In the genomic region with DNA sequence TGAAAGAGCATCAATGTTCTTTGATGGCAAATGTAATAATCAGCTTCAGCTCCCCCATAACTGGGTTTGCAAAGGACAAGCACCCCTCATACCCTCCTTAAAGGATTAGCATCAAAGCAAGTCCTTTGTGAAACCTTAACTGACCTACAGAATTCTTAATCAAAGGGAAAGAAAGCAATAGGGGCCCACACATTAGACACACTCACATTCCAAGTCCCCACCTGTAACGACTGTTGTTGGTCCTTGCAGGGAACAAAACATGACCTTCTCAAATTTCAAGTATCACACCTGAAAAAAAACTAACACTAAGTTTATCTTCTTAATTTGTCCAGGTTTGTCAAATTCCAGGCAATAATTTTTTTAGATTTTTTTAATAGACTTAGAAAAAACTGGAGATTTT, we compare ENCODE assay signal across 27 cellular contexts.
"Had no signal": no experiment of that assay in that cellular context is flagged by ENCODE, and none has a peak within 500 bp of the region (broad histone marks: within the 10 kb centered on the region; RNA-seq: fewer than 3 reads in every experiment).

No MANE protein-coding gene starts in this region.

- H3K27ac Mint-ChIP-seq: mesothelial cell of epicardium; naive B cell; stimulated activated effector memory CD8-positive, alpha-beta T cell treated with anti-CD3 and anti-CD28 coated beads, Interleukin-12 subunit alpha, Interleukin-12 subunit beta, amount 100 ng/mL, for 72 hours; stimulated activated naive CD8-positive, alpha-beta T cell treated with anti-CD3 and anti-CD28 coated beads, Interleukin-15, Interleukin-2, amounts not matched to agents 100 ng/mL and 50 ng/mL, for 24 hours had no signal

- H3K27me3 Mint-ChIP-seq: naive B cell; stimulated activated naive CD8-positive, alpha-beta T cell treated with anti-CD3 and anti-CD28 coated beads, Interleukin-15, Interleukin-2, amounts not matched to agents 100 ng/mL and 50 ng/mL, for 24 hours had no signal

- H3K4me1 Mint-ChIP-seq: mesothelial cell of epicardium had no signal

- H3K27me3 ChIP-seq: pancreas, sigmoid colon, spleen, suprapubic skin, tibial artery, upper lobe of right lung had no signal

- DNase-seq: hypothalamus; islet precursor cell; left ventricle myocardium inferior; mesendoderm; naive B cell; natural killer cell; nucleus accumbens; pancreas; posterior cingulate gyrus; retina; right cardiac atrium; sigmoid colon; small intestine; spleen; stimulated activated CD4-positive, alpha-beta T cell treated with anti-CD3 and anti-CD28 coated beads, Interleukin-4, amount 100 ng/mL, for 24 hours; stimulated activated naive CD4-positive, alpha-beta T cell; tibial artery; trophoblast cell; upper lobe of right lung had no signal

- H3K4me3 Mint-ChIP-seq: mesothelial cell of epicardium; naive B cell; natural killer cell; stimulated activated effector memory CD8-positive, alpha-beta T cell treated with anti-CD3 and anti-CD28 coated beads, Interleukin-12 subunit alpha, Interleukin-12 subunit beta, amount 100 ng/mL, for 72 hours; stimulated activated naive CD8-positive, alpha-beta T cell treated with anti-CD3 and anti-CD28 coated beads, Interleukin-15, Interleukin-2, amounts not matched to agents 100 ng/mL and 50 ng/mL, for 24 hours had no signal

- H3K4me3 ChIP-seq: left ventricle myocardium inferior, lung, pancreas, prostate gland, sigmoid colon, spleen, suprapubic skin, thoracic aorta, tibial artery, upper lobe of right lung had no signal

- H3K36me3 Mint-ChIP-seq: mesothelial cell of epicardium; natural killer cell; stimulated activated effector memory CD8-positive, alpha-beta T cell treated with anti-CD3 and anti-CD28 coated beads, Interleukin-12 subunit alpha, Interleukin-12 subunit beta, amount 100 ng/mL, for 72 hours had no signal

- FAIRE-seq: pancreas, small intestine, urothelium cell line had no signal

- ATAC-seq: natural killer cell; pancreas; right cardiac atrium; stimulated activated effector memory CD8-positive, alpha-beta T cell treated with anti-CD3 and anti-CD28 coated beads, Interleukin-12 subunit alpha, Interleukin-12 subunit beta, amount 100 ng/mL, for 72 hours; upper lobe of right lung had no signal

- H3K4me1 ChIP-seq: left ventricle myocardium inferior, prostate gland had no signal

- H3K9me3 ChIP-seq: left ventricle myocardium inferior, pancreas, prostate gland, sigmoid colon, spleen, suprapubic skin, thoracic aorta, tibial artery, upper lobe of right lung had no signal

- H3K27ac ChIP-seq: left ventricle myocardium inferior, pancreas, prostate gland, sigmoid colon, spleen, suprapubic skin, thoracic aorta, tibial artery, upper lobe of right lung had no signal

- H3K36me3 ChIP-seq: left ventricle myocardium inferior, pancreas, prostate gland, sigmoid colon, spleen, suprapubic skin, thoracic aorta, tibial artery, upper lobe of right lung had no signal

- H3K9me3 Mint-ChIP-seq: mesothelial cell of epicardium; naive B cell; natural killer cell; stimulated activated effector memory CD8-positive, alpha-beta T cell treated with anti-CD3 and anti-CD28 coated beads, Interleukin-12 subunit alpha, Interleukin-12 subunit beta, amount 100 ng/mL, for 72 hours; stimulated activated naive CD8-positive, alpha-beta T cell treated with anti-CD3 and anti-CD28 coated beads, Interleukin-15, Interleukin-2, amounts not matched to agents 100 ng/mL and 50 ng/mL, for 24 hours had no signal
